ENCODE assay signal across 8 cellular contexts in the genomic region with DNA sequence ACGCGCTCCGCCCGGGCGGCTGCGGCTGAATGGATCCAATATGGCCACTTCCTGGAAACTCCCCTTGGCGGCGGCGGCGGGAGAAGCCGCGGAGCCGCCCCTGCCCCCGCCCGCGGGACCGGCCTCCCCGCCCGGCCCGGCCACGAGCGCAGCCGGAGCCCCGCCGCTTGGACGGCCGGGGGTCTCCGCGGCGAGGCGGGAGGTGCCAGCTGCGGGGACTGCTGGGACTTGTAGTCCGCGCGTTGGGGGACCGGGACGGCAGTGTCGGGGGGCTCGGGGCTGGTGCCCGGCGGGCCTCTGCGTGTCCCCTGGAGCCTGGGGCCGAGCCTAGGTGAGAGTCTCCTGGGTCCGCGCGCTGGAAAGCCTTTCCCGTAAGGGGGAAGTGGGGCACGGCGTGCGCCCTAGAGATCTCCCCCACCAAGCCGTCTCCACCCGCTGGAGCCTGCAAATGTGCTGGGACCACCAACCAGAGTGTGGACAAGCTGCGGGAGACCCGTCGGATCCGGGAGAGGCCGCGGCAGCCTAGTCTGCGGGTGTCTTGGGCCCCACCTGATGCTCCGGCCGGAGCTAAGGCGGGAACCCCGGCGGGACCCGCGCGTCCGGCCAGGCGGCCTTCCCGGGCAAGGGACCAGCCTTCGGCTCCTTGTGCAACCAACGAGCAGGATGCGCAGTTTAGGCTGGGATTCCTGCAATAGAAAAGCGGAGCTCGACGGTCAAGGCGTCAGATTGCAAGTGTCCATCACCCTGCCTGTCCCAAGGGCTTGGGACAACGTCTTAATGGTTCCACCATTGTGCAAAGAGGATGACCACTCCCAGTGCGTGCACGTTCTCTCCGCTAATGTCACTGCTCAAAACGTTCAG. TPM values are rescaled to one million over a fixed set of nuclear protein-coding genes. Genes with fewer than 3 reads are reported as not detected.
DNase-seq lines count a peak whose midpoint lies in the region; ATAC-seq, FAIRE-seq and TF ChIP-seq lines count a peak whose summit lies in the region.

A gene with protein sequence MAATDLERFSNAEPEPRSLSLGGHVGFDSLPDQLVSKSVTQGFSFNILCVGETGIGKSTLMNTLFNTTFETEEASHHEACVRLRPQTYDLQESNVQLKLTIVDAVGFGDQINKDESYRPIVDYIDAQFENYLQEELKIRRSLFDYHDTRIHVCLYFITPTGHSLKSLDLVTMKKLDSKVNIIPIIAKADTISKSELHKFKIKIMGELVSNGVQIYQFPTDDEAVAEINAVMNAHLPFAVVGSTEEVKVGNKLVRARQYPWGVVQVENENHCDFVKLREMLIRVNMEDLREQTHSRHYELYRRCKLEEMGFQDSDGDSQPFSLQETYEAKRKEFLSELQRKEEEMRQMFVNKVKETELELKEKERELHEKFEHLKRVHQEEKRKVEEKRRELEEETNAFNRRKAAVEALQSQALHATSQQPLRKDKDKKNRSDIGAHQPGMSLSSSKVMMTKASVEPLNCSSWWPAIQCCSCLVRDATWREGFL (minus strand): TSS at position 31 of the 861 bp plus-strand sequence. CDS start 102 bp downstream, outside the sequence.

- no peak for FAIRE-seq in GM12891 (lab: Jason Lieb, UNC)

- H3K27ac Mint-ChIP-seq in activated T-helper 1 cell treated with anti-CD3 and anti-CD28 coated beads, Interleukin-12 subunit alpha, Interleukin-12 subunit beta, Interleukin-2, Interleukin-4 antibody, amounts not matched to agents 30 ng/mL and 10 ng/mL and 1 ng/mL, durations not matched to agents 14 hours and 24 hours and 36 hours, result peak within 1 kb of the TSS; percentile 63
- peak within 1 kb of the TSS in 5 of 9 donors; percentile 20 to 85 (median 56) for H3K27ac Mint-ChIP-seq in naive thymus-derived CD4-positive, alpha-beta T cell

- H3K27ac ChIP-seq in HCT116 (ENCODE audit: low read depth, low read length) (peak within 1 kb of the TSS; percentile 55), fibroblast of lung (ENCODE audit: insufficient read depth, low read length) (peak within 1 kb of the TSS; percentile 63), thoracic aorta (peak within 1 kb of the TSS; percentile 85 to 91)
- no peak within 1 kb of the TSS for H3K27ac ChIP-seq in naive thymus-derived CD4-positive, alpha-beta T cell (ENCODE audit: low read depth, low read length)

- H3K9me3 ChIP-seq in HCT116 (ENCODE audit: control insufficient read depth in 1 of 2, insufficient read depth in 1 of 2, low read depth in 1 of 2, low read length in 2 of 2), result no peaks in the 10 kb centered on the region
- H3K9me3 ChIP-seq in fibroblast of lung (ENCODE audit: control insufficient read depth, insufficient read depth, low read depth, low read length), result no peaks in the 10 kb centered on the region
- H3K9me3 ChIP-seq in naive thymus-derived CD4-positive, alpha-beta T cell (ENCODE audit: control insufficient read depth in 2 of 3, low read length in 3 of 3), result no peaks in the 10 kb centered on the region
- no peaks in the 10 kb centered on the region for H3K9me3 ChIP-seq in thoracic aorta

- BruUV-seq in HCT116 (replicated peaks; lab: Mats Ljungman, UMichigan), result no TSS peak

- RAD21 ChIA-PET in HCT116 (lab: Charles Lee; ENCODE audit: low non-redundant PET in 1 of 2, low total read pairs in 2 of 2, uncharacterized antibody in 2 of 2, unreplicated experiment in 2 of 2), result no interaction called here

- H3K4me3 ChIP-seq in HCT116 (replicated peaks in 1 of 2; ENCODE audit: low read depth in 1 of 2, low read length in 2 of 2) (peak within 1 kb of the TSS; percentile 65 to 71), fibroblast of lung (replicated peaks in 1 of 4; ENCODE audit: control extremely low read depth in 1 of 4, insufficient read depth in 1 of 4, low read depth in 3 of 4, low read length in 4 of 4) (peak within 1 kb of the TSS; percentile 69 to 78 (median 72)), thoracic aorta (peak within 1 kb of the TSS; percentile 82)
- peak within 1 kb of the TSS; percentile 68 for H3K4me3 ChIP-seq in naive thymus-derived CD4-positive, alpha-beta T cell (ENCODE audit: low read length)

- H3K4me1 Mint-ChIP-seq in activated T-helper 1 cell treated with anti-CD3 and anti-CD28 coated beads, Interleukin-12 subunit alpha, Interleukin-12 subunit beta, Interleukin-2, Interleukin-4 antibody, amounts not matched to agents 30 ng/mL and 10 ng/mL and 1 ng/mL, durations not matched to agents 14 hours and 24 hours and 36 hours (ENCODE audit: low read depth), result peaks cover 41% of the 10 kb centered on the region
- peaks cover 0 to 41% (median 26%) of the 10 kb centered on the region in 7 donors for H3K4me1 Mint-ChIP-seq in naive thymus-derived CD4-positive, alpha-beta T cell

- CTCF ChIA-PET in HCT116 (lab: Charles Lee), result no interaction called here
- CTCF ChIA-PET in naive thymus-derived CD4-positive, alpha-beta T cell (lab: Charles Lee), result no interaction called here

- H3K9me2 ChIP-seq in HCT116 (ENCODE audit: insufficient read depth), result no peaks in the 10 kb centered on the region

- TF ChIP-seq CTCF in HCT116 (IDR thresholded peaks at IDR 0.05 in 2 of 3, conservative IDR thresholded peaks at IDR 0.05 in 1 of 3; ENCODE audit: borderline replicate concordance in 1 of 3, insufficient read depth in 1 of 3, low read depth in 2 of 3, low read length in 2 of 3) (no peak), fibroblast of lung (conservative IDR thresholded peaks at IDR 0.05 in 1 of 2, IDR thresholded peaks at IDR 0.05 in 1 of 2; ENCODE audit: low read depth in 1 of 2, low read length in 2 of 2) (no peak), thoracic aorta (IDR thresholded peaks at IDR 0.05) (no peak)

- H3K4me3 Mint-ChIP-seq in activated T-helper 1 cell treated with anti-CD3 and anti-CD28 coated beads, Interleukin-12 subunit alpha, Interleukin-12 subunit beta, Interleukin-2, Interleukin-4 antibody, amounts not matched to agents 30 ng/mL and 10 ng/mL and 1 ng/mL, durations not matched to agents 14 hours and 24 hours and 36 hours, result peak within 1 kb of the TSS; percentile 87
- H3K4me3 Mint-ChIP-seq in naive thymus-derived CD4-positive, alpha-beta T cell, result peak within 1 kb of the TSS; percentile 71 to 91 (median 84)

- peak within 1 kb of the TSS; percentile 68 for H3K9ac ChIP-seq in HCT116 (ENCODE audit: low read length)
- H3K9ac ChIP-seq in fibroblast of lung (ENCODE audit: insufficient read depth, low read length), result peak within 1 kb of the TSS; percentile 69

- POLR2A ChIA-PET in HCT116 (lab: Charles Lee), result interaction anchor here (0.9 kb wide), 1 partner anchor 11 kb away, joined by 3 read pairs; no protein-coding TSS in a partner anchor
- POLR2A ChIA-PET in naive thymus-derived CD4-positive, alpha-beta T cell (lab: Charles Lee), result interaction anchor here (0.9 to 1.4 kb wide), 3 partner anchors 29 to 83 kb away, joined by 3 to 5 read pairs (median 4); partner anchors contain the start of gene CCNI2

- H2AFZ ChIP-seq in HCT116 (ENCODE audit: low read depth, low read length, poor library complexity, severe bottlenecking), result no peak within 1 kb of the TSS
- peak within 1 kb of the TSS; percentile 97 for H2AFZ ChIP-seq in fibroblast of lung (ENCODE audit: low read length)

- peak within 1 kb of the TSS; percentile 89 for H3K4me2 ChIP-seq in HCT116 (ENCODE audit: low read length)
- peak within 1 kb of the TSS; percentile 86 for H3K4me2 ChIP-seq in fibroblast of lung (ENCODE audit: extremely low read depth, insufficient read depth, low read length)

- peaks cover 1% of the 10 kb centered on the region for H3K36me3 Mint-ChIP-seq in activated T-helper 1 cell treated with anti-CD3 and anti-CD28 coated beads, Interleukin-12 subunit alpha, Interleukin-12 subunit beta, Interleukin-2, Interleukin-4 antibody, amounts not matched to agents 30 ng/mL and 10 ng/mL and 1 ng/mL, durations not matched to agents 14 hours and 24 hours and 36 hours (ENCODE audit: low read depth)
- peaks cover 0 to 3% (median 0%) of the 10 kb centered on the region in 5 donors for H3K36me3 Mint-ChIP-seq in naive thymus-derived CD4-positive, alpha-beta T cell

- no peaks in the 10 kb centered on the region for H4K20me1 ChIP-seq in HCT116 (ENCODE audit: insufficient read depth)
- H4K20me1 ChIP-seq in fibroblast of lung (ENCODE audit: control insufficient read depth, extremely low read depth, insufficient read depth, low read length), result no peaks in the 10 kb centered on the region

- no peak; the same call in 1 of the 2 replicates for TF ChIP-seq POLR2A in GM12891 (IDR thresholded peaks at IDR 0.05; ENCODE audit: low read depth, low read length)
- no peak for TF ChIP-seq POLR2A in HCT116 (IDR thresholded peaks at IDR 0.05; ENCODE audit: borderline replicate concordance, extremely low read depth, insufficient read depth, insufficient read length)

- H3K36me3 ChIP-seq in HCT116 (ENCODE audit: control insufficient read depth in 1 of 2, insufficient read depth in 2 of 2, low read length in 2 of 2) (no peaks in the 10 kb centered on the region), fibroblast of lung (ENCODE audit: control insufficient read depth, insufficient read depth, low read length) (no peaks in the 10 kb centered on the region), thoracic aorta (no peaks in the 10 kb centered on the region)
- no peaks in the 10 kb centered on the region for H3K36me3 ChIP-seq in naive thymus-derived CD4-positive, alpha-beta T cell (ENCODE audit: control insufficient read depth in 2 of 3, insufficient read depth in 3 of 3, low read length in 3 of 3)

- H3K27me3 ChIP-seq in HCT116 (ENCODE audit: insufficient read depth, low read length) (no peaks in the 10 kb centered on the region), fibroblast of lung (ENCODE audit: control insufficient read depth, insufficient read depth, low read length) (no peaks in the 10 kb centered on the region), thoracic aorta (replicated peaks; ENCODE audit: insufficient read depth) (no peaks in the 10 kb centered on the region)
- H3K27me3 ChIP-seq in naive thymus-derived CD4-positive, alpha-beta T cell (ENCODE audit: control insufficient read depth in 2 of 2, insufficient read depth in 2 of 2, low read length in 2 of 2), result peaks cover 0 to 8% of the 10 kb centered on the region in 2 donors

- H3K4me1 ChIP-seq in HCT116 (ENCODE audit: control insufficient read depth in 1 of 2, insufficient read depth in 2 of 2, low read length in 2 of 2) (peaks cover 6 to 24% of the 10 kb centered on the region in 2 experiments), fibroblast of lung (ENCODE audit: control insufficient read depth, extremely low read depth, insufficient read depth, low read length) (peaks cover 18% of the 10 kb centered on the region), thoracic aorta (ENCODE audit: control insufficient read depth in 1 of 2, low read depth in 2 of 2) (peaks cover 32 to 65% of the 10 kb centered on the region in 2 donors)
- peaks cover 7 to 15% of the 10 kb centered on the region in 2 donors for H3K4me1 ChIP-seq in naive thymus-derived CD4-positive, alpha-beta T cell (ENCODE audit: control insufficient read depth in 2 of 2, insufficient read depth in 2 of 2, low read length in 2 of 2)

- peak; percentile 72 for ATAC-seq in HCT116
- ATAC-seq in naive thymus-derived CD4-positive, alpha-beta T cell, result peak; percentile 72
- no peak for ATAC-seq in thoracic aorta (ENCODE audit: insufficient number of reproducible peaks, low FRiP score, low read depth)

- intact Hi-C loops in HCT116 (cut with micrococcal nuclease), result no loop called here
- intact Hi-C loops in activated T-helper 1 cell treated with anti-CD3 and anti-CD28 coated beads, Interleukin-12 subunit alpha, Interleukin-12 subunit beta, Interleukin-2, Interleukin-4 antibody, amounts not matched to agents 30 ng/mL and 10 ng/mL and 1 ng/mL, durations not matched to agents 14 hours and 24 hours and 36 hours (cut with micrococcal nuclease), result loop anchor here (1.0 to 2.0 kb wide), 3 partner anchors 15 to 43 kb away; no protein-coding TSS in a partner anchor
- intact Hi-C loops in naive thymus-derived CD4-positive, alpha-beta T cell (cut with micrococcal nuclease), result loop anchor here (1.0 to 5.0 kb wide), 5 partner anchors 25 to 185 kb away; partner anchors contain the start of genes KIF3A (in 2 of the 2), AFF4 (in 1 of the 2) and SOWAHA (in 1 of the 2)

- H3K79me2 ChIP-seq in HCT116 (ENCODE audit: insufficient read depth, low read length) (peaks cover 15% of the 10 kb centered on the region), fibroblast of lung (ENCODE audit: control insufficient read depth, insufficient read depth, low read length) (peaks cover 32% of the 10 kb centered on the region)

- H3K27me3 Mint-ChIP-seq in activated T-helper 1 cell treated with anti-CD3 and anti-CD28 coated beads, Interleukin-12 subunit alpha, Interleukin-12 subunit beta, Interleukin-2, Interleukin-4 antibody, amounts not matched to agents 30 ng/mL and 10 ng/mL and 1 ng/mL, durations not matched to agents 14 hours and 24 hours and 36 hours (ENCODE audit: insufficient read depth), result peaks cover 45% of the 10 kb centered on the region
- H3K27me3 Mint-ChIP-seq in naive thymus-derived CD4-positive, alpha-beta T cell, result peaks cover 33 to 63% (median 45%) of the 10 kb centered on the region in 5 donors

- no peak for TF ChIP-seq RAD21 in HCT116 (IDR thresholded peaks at IDR 0.05; ENCODE audit: low read depth)

- DNase-seq in GM12891 (ENCODE audit: insufficient read length, low spot score) (peak; percentile 80), HCT116 (ENCODE audit: low read depth, low spot score) (no peak), NCI-H69 (lab: John Stamatoyannopoulos, UW) (peak; percentile 87), fibroblast of lung (ENCODE audit: low read depth in 2 of 2) (peak; percentile 40), thoracic aorta (ENCODE audit: low spot score) (no peak), foreskin melanocyte (no peak)
- DNase-seq in activated T-helper 1 cell treated with anti-CD3 and anti-CD28 coated beads, Interleukin-12 subunit alpha, Interleukin-12 subunit beta, Interleukin-2, Interleukin-4 antibody, amounts not matched to agents 30 ng/mL and 10 ng/mL and 1 ng/mL, durations not matched to agents 14 hours and 24 hours and 36 hours (ENCODE audit: low spot score), result peak; percentile 43
- DNase-seq in naive thymus-derived CD4-positive, alpha-beta T cell, result peak in 7 of 9 donors; percentile 1 to 70 (median 26)

- H3K9me3 Mint-ChIP-seq in activated T-helper 1 cell treated with anti-CD3 and anti-CD28 coated beads, Interleukin-12 subunit alpha, Interleukin-12 subunit beta, Interleukin-2, Interleukin-4 antibody, amounts not matched to agents 30 ng/mL and 10 ng/mL and 1 ng/mL, durations not matched to agents 14 hours and 24 hours and 36 hours, result no peaks in the 10 kb centered on the region
- no peaks in the 10 kb centered on the region for H3K9me3 Mint-ChIP-seq in naive thymus-derived CD4-positive, alpha-beta T cell

RNA-seq across cellular contexts. Expression of the gene that starts here (rescaled TPM):
- 24.6 TPM for polyA plus RNA-seq in GM12891 (2012; ENCODE audit: low read depth, missing spikeins)
- total RNA-seq in HCT116 (2021; ENCODE audit: unreplicated experiment) (34.6 TPM), fibroblast of lung (50.3 and 64.2 TPM in 2 replicates), thoracic aorta (100 to 1,000 TPM in 1 of 2 donors, 10 to 100 TPM in 1; 85.7 to 111 TPM)
- polyA plus RNA-seq in HCT116 (2012), result 33.0 and 35.8 TPM in 2 replicates
- 45.8 and 46.2 TPM in 2 replicates for total RNA-seq in activated T-helper 1 cell treated with anti-CD3 and anti-CD28 coated beads, Interleukin-12 subunit alpha, Interleukin-12 subunit beta, Interleukin-2, Interleukin-4 antibody, amounts not matched to agents 30 ng/mL and 10 ng/mL and 1 ng/mL, durations not matched to agents 14 hours and 24 hours and 36 hours
- polyA plus RNA-seq in fibroblast of lung, result 62.1 and 71.1 TPM in 2 replicates
- 46.2 and 52.5 TPM in 2 replicates for polyA plus RNA-seq in fibroblast of lung (2012)
- 38.9 and 78.1 TPM in 2 replicates for polyA minus RNA-seq in fibroblast of lung (ENCODE audit: low replicate concordance)
- 10 to 100 TPM in 1 of 5 experiments, 1 to 10 TPM in 4; 2.7 to 42.1 (median 5.2) TPM for total RNA-seq in naive thymus-derived CD4-positive, alpha-beta T cell
- polyA plus RNA-seq in naive thymus-derived CD4-positive, alpha-beta T cell, result under 1 TPM; 0.64 to 0.84 TPM

Comparison
In these comparisons a context has a peak if more than half of its experiments do, and no peak if none do; other contexts are left out.
1. RNA of the gene that starts here (polyA plus RNA-seq): 46.2 to 71.1 TPM in fibroblast of lung; 0.64 to 0.84 TPM in naive thymus-derived CD4-positive, alpha-beta T cell; every median in the first group is over 10 times any median in the second.
2. DNase-seq: peak in GM12891 (single experiment), NCI-H69 (single experiment), activated T-helper 1 cell treated with anti-CD3 and anti-CD28 coated beads, Interleukin-12 subunit alpha, Interleukin-12 subunit beta, Interleukin-2, Interleukin-4 antibody, amounts not matched to agents 30 ng/mL and 10 ng/mL and 1 ng/mL, durations not matched to agents 14 hours and 24 hours and 36 hours (single experiment), fibroblast of lung (2 of 2) and naive thymus-derived CD4-positive, alpha-beta T cell (7 of 9); none in HCT116 (single experiment), thoracic aorta (single experiment) and foreskin melanocyte (single experiment).
3. Peak in every context shown above with its lines, with median percentiles within 50 percentile points of each other: H3K4me3 ChIP-seq.